8 cellular contexts compared by ENCODE assay signal in the genomic region with DNA sequence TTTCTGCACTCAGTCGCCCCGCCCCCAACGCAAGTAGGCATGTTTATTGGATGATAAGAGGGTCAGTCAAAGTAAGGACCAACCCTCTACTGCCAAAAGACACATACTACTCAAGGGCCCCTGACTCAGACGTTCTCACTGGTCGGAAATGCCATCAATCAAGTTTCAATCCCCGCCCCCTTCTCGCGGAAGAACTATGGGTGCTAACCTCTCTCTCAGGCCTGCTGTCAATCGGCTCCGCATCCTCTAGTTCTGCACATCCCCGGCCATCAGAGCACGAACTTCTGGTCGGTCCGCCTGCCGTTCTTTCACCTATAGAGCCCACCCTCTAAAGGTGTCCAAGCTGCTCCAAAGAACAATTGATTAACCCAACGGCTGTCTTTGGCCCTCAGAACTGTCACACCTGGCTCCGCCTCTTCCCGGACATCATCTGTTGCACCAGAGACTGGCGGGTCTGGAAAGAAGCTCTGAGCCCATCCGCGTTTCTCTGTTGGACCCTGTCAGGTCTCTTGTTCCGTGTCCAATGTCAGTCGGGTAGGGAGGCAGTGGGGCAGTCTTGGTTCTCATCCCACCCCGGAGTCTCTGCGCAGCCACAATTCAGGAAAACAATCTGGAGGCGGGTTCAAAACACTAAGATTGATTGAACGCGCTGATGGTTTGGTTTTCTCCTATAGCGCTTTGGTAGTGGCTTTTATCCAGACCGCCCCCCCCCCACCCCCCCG. TPM values are rescaled to one million over a fixed set of nuclear protein-coding genes. Genes with fewer than 3 reads are reported as not detected.
DNase-seq lines count a peak whose midpoint lies in the region; ATAC-seq and TF ChIP-seq lines count a peak whose summit lies in the region.

No MANE protein-coding gene starts in this region.

- H3K36me3 Mint-ChIP-seq in activated CD8-positive, alpha-beta memory T cell treated with anti-CD3 and anti-CD28 coated beads, Interleukin-2, amount 10 ng/mL, durations not matched to agents 7 days and 5 days = no peaks in the 10 kb centered on the region
- H3K36me3 Mint-ChIP-seq in endodermal cell (ENCODE audit: low read depth) = no peaks in the 10 kb centered on the region

- CTCF ChIA-PET in activated CD8-positive, alpha-beta memory T cell treated with anti-CD3 and anti-CD28 coated beads, Interleukin-2, amount 10 ng/mL, durations not matched to agents 7 days and 5 days (lab: Charles Lee) = interaction anchor here (1.5 kb wide), 1 partner anchor 14 kb away, joined by 3 read pairs; no protein-coding TSS in a partner anchor

- H3K4me3 ChIP-seq in endodermal cell (ENCODE audit: low read length) = peak overlapping the region; percentile 89

- H3K27me3 ChIP-seq in endodermal cell (ENCODE audit: control insufficient read depth, insufficient read depth, low read length, poor library complexity, severe bottlenecking) = no peaks in the 10 kb centered on the region

- TF ChIP-seq CTCF in endodermal cell (conservative IDR thresholded peaks at IDR 0.05) = no peak

- peak overlapping the region; percentile 97 for H3K27ac Mint-ChIP-seq in activated CD8-positive, alpha-beta memory T cell treated with anti-CD3 and anti-CD28 coated beads, Interleukin-2, amount 10 ng/mL, durations not matched to agents 7 days and 5 days
- peak overlapping the region; percentile 88 for H3K27ac Mint-ChIP-seq in endodermal cell

- ATAC-seq in GM21367 (IDR thresholded peaks at IDR 0.05; ENCODE audit: unreplicated experiment) = peak; percentile 93
- peak; percentile 100 for ATAC-seq in activated CD8-positive, alpha-beta memory T cell treated with anti-CD3 and anti-CD28 coated beads, Interleukin-2, amount 10 ng/mL, durations not matched to agents 7 days and 5 days

- H3K9me3 Mint-ChIP-seq in activated CD8-positive, alpha-beta memory T cell treated with anti-CD3 and anti-CD28 coated beads, Interleukin-2, amount 10 ng/mL, durations not matched to agents 7 days and 5 days (ENCODE audit: low read depth) = no peaks in the 10 kb centered on the region
- peaks cover 52% of the 10 kb centered on the region for H3K9me3 Mint-ChIP-seq in endodermal cell

- no peaks in the 10 kb centered on the region for H3K27me3 Mint-ChIP-seq in activated CD8-positive, alpha-beta memory T cell treated with anti-CD3 and anti-CD28 coated beads, Interleukin-2, amount 10 ng/mL, durations not matched to agents 7 days and 5 days
- H3K27me3 Mint-ChIP-seq in endodermal cell (ENCODE audit: insufficient read depth) = no peaks in the 10 kb centered on the region

- no peaks in the 10 kb centered on the region for H3K9me3 ChIP-seq in endodermal cell (ENCODE audit: control insufficient read depth, low read length)

- DNase-seq in COR-L47 (lab: John Stamatoyannopoulos, UW) = peak; percentile 79
- peak; percentile 96 for DNase-seq in HT1080 (ENCODE audit: low read depth)
- peak; percentile 85 to 88 for DNase-seq in NOMO-1 (lab: John Stamatoyannopoulos, UW; ENCODE audit: unreplicated experiment in 2 of 2)
- DNase-seq in activated CD8-positive, alpha-beta memory T cell treated with anti-CD3 and anti-CD28 coated beads, Interleukin-2, amount 10 ng/mL, durations not matched to agents 7 days and 5 days = peak; percentile 93
- DNase-seq in endodermal cell = peak; percentile 97
- DNase-seq in mesenteric fat pad (ENCODE audit: low spot score) = peak; percentile 90
- DNase-seq in stimulated activated CD8-positive, alpha-beta memory T cell treated with anti-CD3 and anti-CD28 coated beads, Interleukin-15, amount 100 ng/mL, for 1 hour (ENCODE audit: low read depth) = peak; percentile 75

- no peaks in the 10 kb centered on the region for H3K36me3 ChIP-seq in endodermal cell (ENCODE audit: control insufficient read depth, insufficient read depth, low read length)

- WGBS in endodermal cell (ENCODE audit: insufficient coverage in 1 of 2, insufficient read length in 1 of 2), 2 experiments = 0 to 2% methylated on average over 5 to 26 of the region's 31 CpGs

- H3K9ac ChIP-seq in endodermal cell (ENCODE audit: extremely low read depth, low read length, poor library complexity, severe bottlenecking) = no peak overlapping the region

- peak overlapping the region; percentile 96 for H3K4me3 Mint-ChIP-seq in activated CD8-positive, alpha-beta memory T cell treated with anti-CD3 and anti-CD28 coated beads, Interleukin-2, amount 10 ng/mL, durations not matched to agents 7 days and 5 days
- H3K4me3 Mint-ChIP-seq in endodermal cell = peak overlapping the region; percentile 93

- H3K4me1 ChIP-seq in endodermal cell (ENCODE audit: control insufficient read depth, insufficient read depth, low read length) = no peaks in the 10 kb centered on the region

- H3K27ac ChIP-seq in endodermal cell (ENCODE audit: low read depth, low read length) = no peak overlapping the region

- peaks cover 6% of the 10 kb centered on the region for H3K4me1 Mint-ChIP-seq in activated CD8-positive, alpha-beta memory T cell treated with anti-CD3 and anti-CD28 coated beads, Interleukin-2, amount 10 ng/mL, durations not matched to agents 7 days and 5 days
- H3K4me1 Mint-ChIP-seq in endodermal cell = no peaks in the 10 kb centered on the region

RNA-seq across cellular contexts. Expression of gene NDUFB11, which starts 15.2 kb away (rescaled TPM):
- total RNA-seq in HT1080 (2014; rRNA removed; shearing (Covaris generic)) = 118 and 120 TPM in 2 replicates
- polyA plus RNA-seq in HT1080 (2015; cell fraction: cytosol; rRNA removed) = 42.6 and 79.7 TPM in 2 replicates
- 22.0 and 24.6 TPM in 2 replicates for polyA plus RNA-seq in HT1080 (2015; cell fraction: nucleus; rRNA removed)
- total RNA-seq in activated CD8-positive, alpha-beta memory T cell treated with anti-CD3 and anti-CD28 coated beads, Interleukin-2, amount 10 ng/mL, durations not matched to agents 7 days and 5 days = 10 to 100 TPM; 82.7 to 97.6 TPM
- 100 to 1,000 TPM in 1 of 2 donors, 10 to 100 TPM in 1; 86.1 to 108 TPM for total RNA-seq in endodermal cell
- 112 TPM for polyA plus RNA-seq in endodermal cell (2013, experiment 1 of 2)
- 102 TPM for polyA plus RNA-seq in endodermal cell (2013, experiment 2 of 2)
- total RNA-seq in mesenteric fat pad = 58.6 TPM

RNA-seq across cellular contexts. Expression of gene RBM10, which starts 15.7 kb away (rescaled TPM):
- total RNA-seq in HT1080 (2014; rRNA removed; shearing (Covaris generic)) = 62.7 and 67.3 TPM in 2 replicates
- polyA plus RNA-seq in HT1080 (2015; cell fraction: cytosol; rRNA removed) = 38.9 and 42.7 TPM in 2 replicates
- 57.9 and 59.9 TPM in 2 replicates for polyA plus RNA-seq in HT1080 (2015; cell fraction: nucleus; rRNA removed)
- 10 to 100 TPM; 64.9 to 65.6 TPM for total RNA-seq in activated CD8-positive, alpha-beta memory T cell treated with anti-CD3 and anti-CD28 coated beads, Interleukin-2, amount 10 ng/mL, durations not matched to agents 7 days and 5 days
- total RNA-seq in endodermal cell (10 to 100 TPM; 48.3 to 50.6 TPM), mesenteric fat pad (23.6 TPM)
- 64.6 TPM for polyA plus RNA-seq in endodermal cell (2013, experiment 1 of 2)
- polyA plus RNA-seq in endodermal cell (2013, experiment 2 of 2) = 58.3 TPM

RNA-seq across cellular contexts. Expression of gene RGN, which starts 51.1 kb away (rescaled TPM):
- total RNA-seq in HT1080 (2014; rRNA removed; shearing (Covaris generic)) = not detected in 2 replicates
- polyA plus RNA-seq in HT1080 (2015; cell fraction: cytosol; rRNA removed) = not detected in 2 replicates
- polyA plus RNA-seq in HT1080 (2015; cell fraction: nucleus; rRNA removed) = not detected in 2 replicates
- not detected for total RNA-seq in activated CD8-positive, alpha-beta memory T cell treated with anti-CD3 and anti-CD28 coated beads, Interleukin-2, amount 10 ng/mL, durations not matched to agents 7 days and 5 days
- 1 to 10 TPM; 3.9 to 5.6 TPM for total RNA-seq in endodermal cell
- 1.4 TPM for polyA plus RNA-seq in endodermal cell (2013, experiment 1 of 2)
- 1.7 TPM for polyA plus RNA-seq in endodermal cell (2013, experiment 2 of 2)
- 4.6 TPM for total RNA-seq in mesenteric fat pad
